Comparison of ENCODE assay signal across 11 cellular contexts in the genomic region with DNA sequence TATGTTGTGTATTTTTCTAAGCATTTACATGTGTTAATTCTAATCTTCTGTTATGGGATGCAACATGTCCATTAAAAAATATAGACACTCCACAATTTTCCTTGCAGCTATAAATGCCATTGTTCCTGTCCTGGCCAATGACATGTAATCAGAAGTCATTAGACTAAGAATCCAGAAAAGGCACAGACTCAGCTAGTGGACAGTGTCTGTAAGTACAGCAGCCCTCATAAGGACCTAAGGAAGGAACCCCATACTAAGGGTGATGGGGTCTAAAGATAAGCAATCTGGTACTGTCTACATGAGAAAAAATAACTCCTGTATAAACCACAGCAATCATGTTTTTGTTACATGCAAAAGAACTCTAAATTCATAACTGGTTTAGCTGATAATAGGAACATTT.
DNase-seq lines count a peak whose midpoint lies in the region; ATAC-seq and TF ChIP-seq lines count a peak whose summit lies in the region.
"Had no signal": no experiment of that assay in that cellular context is flagged by ENCODE, and none has a peak within 500 bp of the region (broad histone marks: within the 10 kb centered on the region; RNA-seq: fewer than 3 reads in every experiment).

No MANE protein-coding gene starts in this region.

- H3K4me3 ChIP-seq in GM12864 (ENCODE audit: low read depth, low read length) (no peak overlapping the region), cardiac fibroblast (replicated peaks in 1 of 2; ENCODE audit: low read depth in 2 of 2, low read length in 2 of 2) (no peak overlapping the region)

- DNase-seq in GM12864 (ENCODE audit: low read depth): no peak
- DNase-seq in cardiac fibroblast (ENCODE audit: low read depth in 2 of 2): no peak
- DNase-seq in activated CD4-positive, alpha-beta T cell treated with anti-CD3 and anti-CD28 coated beads for 48 hours: no peak
- no peak for DNase-seq in DMS153 (lab: John Stamatoyannopoulos, UW)
- DNase-seq in SHP77 (lab: John Stamatoyannopoulos, UW): no peak
- no peak for DNase-seq in iPS-NIHi11 (ENCODE audit: low spot score)
- DNase-seq: activated gamma-delta T cell; CD4-positive, alpha-beta memory T cell had no signal

- peak; percentile 36 for TF ChIP-seq CTCF in GM12864 (IDR thresholded peaks at IDR 0.05; ENCODE audit: low read depth, low read length, missing control alignments)
- TF ChIP-seq CTCF in cardiac fibroblast (IDR thresholded peaks at IDR 0.05; ENCODE audit: low read depth, low read length): peak; percentile 10

- ATAC-seq in GM21367 (IDR thresholded peaks at IDR 0.05; ENCODE audit: unreplicated experiment) (peak; percentile 86), HG03354 (IDR thresholded peaks at IDR 0.05; ENCODE audit: poor library complexity, severe bottlenecking, unreplicated experiment) (peak; percentile 89)
- ATAC-seq: Panc1 had no signal
